10 cellular contexts compared by ENCODE assay signal in genomic region chr10:27743736-27744477, GRCh38. TPM values are rescaled to one million over a fixed set of nuclear protein-coding genes. Genes with fewer than 3 reads are reported as not detected.
DNase-seq lines count a peak whose midpoint lies in the region; ATAC-seq, FAIRE-seq and TF ChIP-seq lines count a peak whose summit lies in the region.
"Had no signal": no experiment of that assay in that cellular context is flagged by ENCODE, and none has a peak within 500 bp of the region (broad histone marks: within the 10 kb centered on the region; RNA-seq: fewer than 3 reads in every experiment).

No MANE protein-coding gene starts in this region.

- intact Hi-C loops in pancreas (cut with DNase I), result loop anchor here in 1 of 3 donors (5.0 to 10.0 kb wide), 2 partner anchors 431 to 498 kb away; no protein-coding TSS in a partner anchor

- ATAC-seq in pancreas, result peak in 3 of 4 donors; percentile 17 to 34 (median 20)
- ATAC-seq in HG03175 (IDR thresholded peaks at IDR 0.05; ENCODE audit: unreplicated experiment), result no peak

- TF ChIP-seq POLR2A in erythroblast (IDR thresholded peaks at IDR 0.05; ENCODE audit: low read length), result no peak

- no peak for FAIRE-seq in pancreas (lab: Jason Lieb, UNC)
- FAIRE-seq: frontal cortex had no signal

- TF ChIP-seq CTCF in VCaP (conservative IDR thresholded peaks at IDR 0.05) (no peak), fibroblast of the aortic adventitia (IDR thresholded peaks at IDR 0.05; ENCODE audit: insufficient read depth, low read length) (no peak), pancreas (IDR thresholded peaks at IDR 0.05) (no peak)

- peaks cover 4 to 25% (median 8%) of the 10 kb centered on the region in 3 donors for H3K4me1 ChIP-seq in pancreas

- H3K27ac ChIP-seq in VCaP (peak overlapping the region; percentile 93), pancreas (no peak overlapping the region)
- H3K27ac ChIP-seq: HL-60 had no signal

- H3K36me3 ChIP-seq in pancreas, result no peaks in the 10 kb centered on the region

- DNase-seq in EL, result peak; percentile 51
- DNase-seq in fibroblast of the aortic adventitia (ENCODE audit: low read depth), result no peak
- DNase-seq in pancreas, result peak in 3 of 6 donors; percentile 13 to 67 (median 61)
- no peak for DNase-seq in erythroblast (lab: John Stamatoyannopoulos, UW)
- no peak for DNase-seq in NCI-H524 treated with DMSO at 0.1 percent for 48 hours (lab: John Stamatoyannopoulos, UW)
- DNase-seq in SHP77 (lab: John Stamatoyannopoulos, UW), result no peak

- peaks cover 4 to 24% (median 17%) of the 10 kb centered on the region in 4 donors for H3K27me3 ChIP-seq in pancreas

- H3K4me3 ChIP-seq in fibroblast of the aortic adventitia (ENCODE audit: low read depth, low read length) (peak overlapping the region; percentile 46), pancreas (peak overlapping the region; percentile 39 to 76 (median 55))

- 1% methylated on average over 43 of the region's 43 CpGs for WGBS in pancreas, 2 donors

- H3K9me3 ChIP-seq in pancreas, result no peaks in the 10 kb centered on the region

RNA-seq across cellular contexts. Expression of gene MKX, which starts 1.7 kb away (rescaled TPM):
- total RNA-seq in fibroblast of the aortic adventitia (ENCODE audit: low replicate concordance) (0.25 and 0.27 TPM in 2 replicates), pancreas (1 to 10 TPM in 1 of 6 donors, under 1 TPM in 5; 0.05 to 3.9 (median 0.19) TPM)
- polyA plus RNA-seq in pancreas, result under 1 TPM; 0.14 to 0.15 TPM
